5 cellular contexts compared by ENCODE assay signal in the genomic region with DNA sequence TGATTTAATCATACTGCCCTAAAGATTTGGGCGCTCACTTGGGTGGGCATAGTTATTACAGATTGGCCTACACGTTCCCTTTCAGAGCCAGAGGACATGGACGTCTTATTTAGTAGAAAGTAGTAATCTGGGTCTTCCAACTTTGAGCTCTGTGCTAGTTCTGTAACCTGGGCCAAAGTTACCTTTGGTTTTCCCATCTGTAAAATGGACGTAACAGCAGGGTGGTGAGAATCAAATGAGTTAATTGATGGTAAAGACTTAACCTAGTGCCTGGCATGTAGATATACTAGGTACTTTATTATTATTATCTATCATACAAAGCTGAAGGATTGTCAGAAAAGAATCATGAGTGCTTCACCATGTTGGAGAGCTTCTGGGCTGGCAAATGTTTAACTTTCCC.
"Had no signal": no experiment of that assay in that cellular context is flagged by ENCODE, and none has a peak within 500 bp of the region (broad histone marks: within the 10 kb centered on the region; RNA-seq: fewer than 3 reads in every experiment).

No MANE protein-coding gene starts in this region.

- DNase-seq: IMR-90, KBM-7, KG1 had no signal

- FAIRE-seq: HTR-8/SVneo had no signal

- H3K27ac ChIP-seq: HL-60 had no signal
